ENCODE assay signal across 35 cellular contexts in genomic region chr5:116090192-116090790, GRCh38. TPM values are rescaled to one million over a fixed set of nuclear protein-coding genes. Genes with fewer than 3 reads are reported as not detected.
"Had no signal": no experiment of that assay in that cellular context is flagged by ENCODE, and none has a peak within 500 bp of the region (broad histone marks: within the 10 kb centered on the region; RNA-seq: fewer than 3 reads in every experiment).

No MANE protein-coding gene starts in this region.

- H3K9me3 ChIP-seq: esophagus squamous epithelium, mucosa of descending colon, neutrophil, sigmoid colon, suprapubic skin, tibial artery, upper lobe of right lung had no signal

- H3K4me3 ChIP-seq: esophagus squamous epithelium, lung, mucosa of descending colon, sigmoid colon, suprapubic skin, tibial artery, upper lobe of right lung had no signal

- DNase-seq: activated CD4-positive, alpha-beta memory T cell treated with anti-CD3 and anti-CD28 coated beads for 36 hours; activated CD4-positive, alpha-beta T cell treated with anti-CD3 and anti-CD28 coated beads for 4 hours; activated CD8-positive, alpha-beta memory T cell treated with anti-CD3 and anti-CD28 coated beads, Interleukin-2, amount 50 U/mL, for 4 hours; activated gamma-delta T cell treated with Interleukin-2 at 50 U/mL for 16 hours; activated naive CD4-positive, alpha-beta T cell treated with anti-CD3 and anti-CD28 coated beads, Interleukin-2, amount 50 U/mL, for 16 hours; activated naive CD8-positive, alpha-beta T cell treated with anti-CD3 and anti-CD28 coated beads, Interleukin-2, amount 50 U/mL, for 24 hours; activated T-cell treated with anti-CD3 and anti-CD28 coated beads, Interleukin-2, amount 50 U/mL, for 1 hour; amygdala; dermis blood vessel endothelial cell; effector CD4-positive, alpha-beta T cell; esophagus squamous epithelium; hippocampal formation; left colon; mucosa of descending colon; nephron progenitor cell; sigmoid colon; small intestine; stimulated activated CD4-positive, alpha-beta T cell treated with anti-CD3 and anti-CD28 coated beads, Interleukin-1b, Interleukin-23, amount 100 ng/mL, for 48 hours; stimulated activated naive B cell treated with anti-CD40 and anti-IgM and Interleukin-4, amounts not matched to agents 10 μg/mL and 1 μg/mL and 100 μg/mL, for 72 hours; SW 1271; T-helper 9 cell; tibial artery; upper lobe of right lung had no signal

- H3K27me3 ChIP-seq: esophagus squamous epithelium, neutrophil, sigmoid colon, suprapubic skin, tibial artery, upper lobe of right lung had no signal

- H3K27ac ChIP-seq: epithelial cell of prostate, esophagus squamous epithelium, neutrophil, sigmoid colon, suprapubic skin, tibial artery, upper lobe of right lung, VCaP had no signal

- FAIRE-seq: keratinocyte, small intestine, TTC549 had no signal

- ATAC-seq: activated naive CD8-positive, alpha-beta T cell treated with anti-CD3 and anti-CD28 coated beads, Interleukin-2, amount 50 U/mL, for 24 hours; left colon; mucosa of descending colon; stimulated activated naive B cell treated with anti-CD40 and anti-IgM and Interleukin-4, amounts not matched to agents 10 μg/mL and 1 μg/mL and 100 μg/mL, for 72 hours; upper lobe of right lung had no signal

RNA-seq across cellular contexts. Expression of gene ARL14EPL, which starts 58.0 kb away (rescaled TPM):
- total RNA-seq: activated CD4-positive, alpha-beta memory T cell treated with anti-CD3 and anti-CD28 coated beads for 36 hours; activated CD8-positive, alpha-beta memory T cell treated with anti-CD3 and anti-CD28 coated beads for 36 hours; esophagus squamous epithelium; frontal cortex; left colon; lung; mesenteric fat pad; mucosa of descending colon; osteocyte; posterior vena cava; sigmoid colon; suprapubic skin; upper lobe of right lung had no signal
- polyA plus RNA-seq: keratinocyte, small intestine had no signal
